1 cellular context compared by ENCODE assay signal in the genomic region with DNA sequence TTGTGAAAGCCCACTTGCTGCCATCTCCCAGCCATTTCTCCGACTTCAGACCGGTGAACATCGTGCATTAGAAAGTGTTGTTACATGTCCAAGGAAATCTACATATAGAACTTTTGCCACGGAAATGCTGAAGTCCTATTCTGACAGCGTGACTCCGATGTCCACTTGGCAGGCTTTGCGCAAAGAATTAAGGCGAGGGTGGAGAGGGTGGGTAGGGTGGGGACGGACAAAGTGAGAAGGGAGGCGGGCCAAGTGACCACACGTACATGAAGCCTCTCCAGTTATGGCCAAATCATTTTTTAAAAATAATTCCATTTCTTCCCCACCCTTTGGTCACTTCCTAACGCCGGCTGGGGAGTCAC.
TF ChIP-seq lines count a peak whose summit lies in the region.

No MANE protein-coding gene starts in this region.

TF ChIP-seq in H1, 55 proteins besides CTCF, POLR2A, EP300 and RAD21 (continued from another document):
- no peak for TF ChIP-seq E2F6 (IDR thresholded peaks at IDR 0.05)
- no peak for TF ChIP-seq HDAC6 (IDR thresholded peaks at IDR 0.05; ENCODE audit: low read depth, low read length)
- no peak for TF ChIP-seq ASH2L (IDR thresholded peaks at IDR 0.05; ENCODE audit: low read length)
- TF ChIP-seq SP4 (IDR thresholded peaks at IDR 0.05; ENCODE audit: low read length) = no peak
- TF ChIP-seq POLR2AphosphoS5 (IDR thresholded peaks at IDR 0.05; ENCODE audit: low read depth, low read length) = no peak
- no peak for TF ChIP-seq SAP30 (IDR thresholded peaks at IDR 0.05; ENCODE audit: insufficient read depth, insufficient replicate concordance, low read length)
- no peak for TF ChIP-seq GABPA (IDR thresholded peaks at IDR 0.05; ENCODE audit: borderline replicate concordance, insufficient read depth, low read length)
- no peak for TF ChIP-seq RBBP5 (IDR thresholded peaks at IDR 0.05; ENCODE audit: borderline replicate concordance, low read depth, low read length)
- TF ChIP-seq, protein P1, sequence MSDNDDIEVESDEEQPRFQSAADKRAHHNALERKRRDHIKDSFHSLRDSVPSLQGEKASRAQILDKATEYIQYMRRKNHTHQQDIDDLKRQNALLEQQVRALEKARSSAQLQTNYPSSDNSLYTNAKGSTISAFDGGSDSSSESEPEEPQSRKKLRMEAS (IDR thresholded peaks at IDR 0.05) = no peak
- no peak for TF ChIP-seq BACH1 (IDR thresholded peaks at IDR 0.05; ENCODE audit: low read length)
